ENCODE assay signal across 18 cellular contexts in the genomic region with DNA sequence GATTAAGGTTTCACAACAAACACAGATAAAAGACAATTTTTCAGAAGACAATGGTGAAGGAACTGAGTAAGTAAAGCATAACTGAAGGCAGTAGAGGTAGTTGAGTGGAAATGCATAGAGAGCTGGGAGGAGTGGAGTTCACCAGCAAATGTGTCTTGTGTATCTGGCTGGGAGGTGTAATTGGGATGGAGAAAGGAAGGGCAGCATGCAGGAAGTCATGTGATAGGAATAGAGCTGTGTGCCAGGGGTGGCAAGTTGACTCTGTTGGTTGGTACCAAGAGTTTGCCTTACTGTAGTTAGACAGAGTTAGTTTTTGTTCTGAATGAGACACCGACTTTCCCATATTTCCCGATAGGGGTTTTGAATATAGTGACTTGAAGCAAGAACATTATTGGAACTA. TPM values are rescaled to one million over a fixed set of nuclear protein-coding genes. Genes with fewer than 3 reads are reported as not detected.
DNase-seq lines count a peak whose midpoint lies in the region; ATAC-seq and TF ChIP-seq lines count a peak whose summit lies in the region.
"Had no signal": no experiment of that assay in that cellular context is flagged by ENCODE, and none has a peak within 500 bp of the region (broad histone marks: within the 10 kb centered on the region; RNA-seq: fewer than 3 reads in every experiment).

No MANE protein-coding gene starts in this region.

- DNase-seq in glutamatergic neuron (no peak), mucosa of descending colon (no peak), right cardiac atrium (no peak), left lobe of liver (ENCODE audit: low spot score) (no peak), posterior vena cava (ENCODE audit: low spot score) (no peak)
- DNase-seq: AML-193; Caco-2; Calu3; CD4-positive, alpha-beta T cell; CD8-positive, alpha-beta T cell; DMS79 treated with DMSO at 0.1 percent for 48 hours; GF-D8 had no signal

- TF ChIP-seq CTCF in glutamatergic neuron (IDR thresholded peaks at IDR 0.05; ENCODE audit: partially characterized antibody, unreplicated experiment) (no peak), mucosa of descending colon (IDR thresholded peaks at IDR 0.05) (no peak)

- H3K36me3 Mint-ChIP-seq in glutamatergic neuron (ENCODE audit: unreplicated experiment) = peaks cover 10% of the 10 kb centered on the region
- H3K36me3 Mint-ChIP-seq: CD8-positive, alpha-beta T cell had no signal

- H3K4me1 ChIP-seq in mucosa of descending colon (ENCODE audit: low read depth) (no peaks in the 10 kb centered on the region), right cardiac atrium (ENCODE audit: control insufficient read depth, insufficient read depth, low read length) (peaks cover 2% of the 10 kb centered on the region)

- ATAC-seq in mucosa of descending colon (peak; percentile 53), right cardiac atrium (no peak), left lobe of liver (no peak)
- ATAC-seq: A549; CD8-positive, alpha-beta T cell had no signal

- H3K9me3 Mint-ChIP-seq in glutamatergic neuron (ENCODE audit: unreplicated experiment) = peaks cover 5% of the 10 kb centered on the region
- H3K9me3 Mint-ChIP-seq: CD4-positive, alpha-beta T cell; CD8-positive, alpha-beta T cell had no signal

- peaks cover 60% of the 10 kb centered on the region for H3K4me1 Mint-ChIP-seq in glutamatergic neuron (ENCODE audit: low read depth, unreplicated experiment)
- H3K4me1 Mint-ChIP-seq: B cell had no signal

- H3K27ac ChIP-seq in cingulate gyrus (ENCODE audit: low read depth, low read length) = peak overlapping the region; percentile 10
- no peak overlapping the region for H3K27ac ChIP-seq in right cardiac atrium (ENCODE audit: low read length)
- H3K27ac ChIP-seq: 22Rv1, A549, C4-2B had no signal

- peaks cover 6% of the 10 kb centered on the region for H3K27me3 Mint-ChIP-seq in glutamatergic neuron (ENCODE audit: unreplicated experiment)
- H3K27me3 Mint-ChIP-seq: B cell; CD4-positive, alpha-beta T cell had no signal

- no peaks in the 10 kb centered on the region for H3K27me3 ChIP-seq in right cardiac atrium (ENCODE audit: control insufficient read depth, insufficient read depth)
- H3K27me3 ChIP-seq: BLaER1 treated with 17β-estradiol and CSF1 and Interleukin-3, amounts not matched to agents 10 nM and 100 nM had no signal

- H3K4me3 Mint-ChIP-seq in glutamatergic neuron (ENCODE audit: unreplicated experiment) = peak overlapping the region; percentile 0
- H3K4me3 Mint-ChIP-seq: B cell; CD4-positive, alpha-beta T cell; CD8-positive, alpha-beta T cell had no signal

- H3K4me3 ChIP-seq in mucosa of descending colon (no peak overlapping the region), right cardiac atrium (ENCODE audit: low read length) (no peak overlapping the region)
- H3K4me3 ChIP-seq: A549; BLaER1 treated with 17β-estradiol and CSF1 and Interleukin-3, amounts not matched to agents 10 nM and 100 nM had no signal

- 98% methylated on average over 2 of the region's 2 CpGs for WGBS in right cardiac atrium

- H3K9me3 ChIP-seq in mucosa of descending colon (no peaks in the 10 kb centered on the region), right cardiac atrium (ENCODE audit: control insufficient read depth, low read length) (no peaks in the 10 kb centered on the region)
- H3K9me3 ChIP-seq: A549, Caco-2 had no signal

- no peaks in the 10 kb centered on the region for H3K36me3 ChIP-seq in mucosa of descending colon (ENCODE audit: low read depth)

- intact Hi-C loops in mucosa of descending colon (cut with DNase I, micrococcal nuclease) (no loop called here), right cardiac atrium (cut with DNase I) (no loop called here), posterior vena cava (cut with DNase I) (loop anchor here (10.0 kb wide), 1 partner anchor 47 kb away; no protein-coding TSS in a partner anchor)

- peak overlapping the region; percentile 50 for H3K27ac Mint-ChIP-seq in glutamatergic neuron (ENCODE audit: unreplicated experiment)
- H3K27ac Mint-ChIP-seq: B cell; CD4-positive, alpha-beta T cell; CD8-positive, alpha-beta T cell had no signal

RNA-seq across cellular contexts. Expression of a gene that starts 56.3 kb away (rescaled TPM):
- total RNA-seq in glutamatergic neuron (ENCODE audit: unreplicated experiment) (166 TPM), mucosa of descending colon (10 to 100 TPM; 11.5 to 25.4 (median 12.0) TPM), right cardiac atrium (10 to 100 TPM in 2 of 4 donors, 1 to 10 TPM in 2; 7.2 to 10.8 (median 9.9) TPM), left lobe of liver (3.4 TPM), posterior vena cava (10 to 100 TPM; 35.5 to 45.0 TPM)
- polyA plus RNA-seq in right cardiac atrium = 7.9 TPM

Comparison
In these comparisons a context has a peak if more than half of its experiments do, and no peak if none do; other contexts are left out.
1. intact Hi-C loops: an anchor here in posterior vena cava (10.0 kb wide); none called in mucosa of descending colon and right cardiac atrium.